In genomic region chr4:188214861-188215260, GRCh38 we compare ENCODE assay signal across 22 cellular contexts.
DNase-seq lines count a peak whose midpoint lies in the region; ATAC-seq, FAIRE-seq and TF ChIP-seq lines count a peak whose summit lies in the region.
"Had no signal": no experiment of that assay in that cellular context is flagged by ENCODE, and none has a peak within 500 bp of the region (broad histone marks: within the 10 kb centered on the region; RNA-seq: fewer than 3 reads in every experiment).

No MANE protein-coding gene starts in this region.

- in situ Hi-C loops in HepG2 (cut with HindIII; ENCODE audit: extremely low pct_ligation_motif_present, low pct_unique_long_range_greater_than_20kb): no loop called here
- in situ Hi-C loops in SK-MEL-5 (cut with HindIII; ENCODE audit: low pct_unique_long_range_greater_than_20kb, low sequenced_read_pairs): no loop called here
- in situ Hi-C loops in K562 (cut with MboI): no loop called here

- TF ChIP-seq EP300 in HepG2 (IDR thresholded peaks at IDR 0.05; ENCODE audit: low read depth in 2 of 2, low read length in 2 of 2) (peak in 1 of 2 experiments; percentile 54; a peak in 1 of 4 replicates), HepG2 (CRISPR knock-in tag; IDR thresholded peaks at IDR 0.05; ENCODE audit: borderline replicate concordance) (no peak), K562 (IDR thresholded peaks at IDR 0.05; ENCODE audit: low read length) (no peak)

- TF ChIP-seq POLR2A in HepG2 (IDR thresholded peaks at IDR 0.05; ENCODE audit: insufficient read depth in 1 of 2, low read depth in 2 of 2, low read length in 2 of 2): no peak
- TF ChIP-seq POLR2A in right lobe of liver (IDR thresholded peaks at IDR 0.05): no peak
- TF ChIP-seq POLR2A in K562 (conservative IDR thresholded peaks at IDR 0.05): no peak
- no peak for TF ChIP-seq POLR2A in Peyer's patch (IDR thresholded peaks at IDR 0.05)

- H3K9me3 ChIP-seq in HepG2 (ENCODE audit: low read length) (no peaks in the 10 kb centered on the region), right lobe of liver (no peaks in the 10 kb centered on the region), K562 (replicated peaks; ENCODE audit: control insufficient read depth, insufficient read depth, low read depth, low read length) (no peaks in the 10 kb centered on the region), Peyer's patch (peaks cover 0 to 6% (median 0%) of the 10 kb centered on the region in 4 donors)
- H3K9me3 ChIP-seq in CD4-positive, alpha-beta memory T cell (ENCODE audit: control insufficient read depth in 1 of 2, low read length in 2 of 2): no peaks in the 10 kb centered on the region

- H3K79me2 ChIP-seq in HepG2 (ENCODE audit: insufficient read depth, low read length) (no peaks in the 10 kb centered on the region), K562 (ENCODE audit: control insufficient read depth, insufficient read depth, low read length) (no peaks in the 10 kb centered on the region)

- H3K4me1 ChIP-seq in HepG2 (ENCODE audit: insufficient read depth, low read length): peaks cover 10% of the 10 kb centered on the region
- H3K4me1 ChIP-seq in right lobe of liver: no peaks in the 10 kb centered on the region
- peaks cover 0 to 10% of the 10 kb centered on the region in 2 experiments; a peak in 3 of 5 replicates for H3K4me1 ChIP-seq in K562 (replicated peaks in 1 of 2; ENCODE audit: control insufficient read depth in 2 of 2, insufficient read depth in 2 of 2, low read length in 2 of 2)
- no peaks in the 10 kb centered on the region for H3K4me1 ChIP-seq in Peyer's patch
- H3K4me1 ChIP-seq in CD4-positive, alpha-beta memory T cell (ENCODE audit: insufficient read depth, low read length): no peaks in the 10 kb centered on the region

- no TSS peak for BruUV-seq in HepG2 (replicated peaks; lab: Mats Ljungman, UMichigan)
- no TSS peak for BruUV-seq in K562 (replicated peaks; lab: Mats Ljungman, UMichigan)

- FAIRE-seq in HepG2 (lab: Jason Lieb, UNC): no peak
- no peak for FAIRE-seq in K562 (lab: Jason Lieb, UNC)
- FAIRE-seq: D721Med, G401.6, GM12891, GM19239 had no signal

- no peak overlapping the region for H3K4me3 Mint-ChIP-seq in CD4-positive, alpha-beta memory T cell
- H3K4me3 Mint-ChIP-seq: B cell; CD4-positive, alpha-beta T cell; IgD-negative memory B cell had no signal

- H3K9ac ChIP-seq in HepG2 (ENCODE audit: insufficient read depth, low read depth, low read length) (no peak overlapping the region), K562 (ENCODE audit: insufficient read depth in 1 of 2, low read depth in 2 of 2, low read length in 2 of 2) (no peak overlapping the region)

- H3K4me1 Mint-ChIP-seq in CD4-positive, alpha-beta memory T cell: no peaks in the 10 kb centered on the region
- H3K4me1 Mint-ChIP-seq: B cell, IgD-negative memory B cell had no signal

- H4K20me1 ChIP-seq in HepG2 (ENCODE audit: insufficient read depth, low read length) (no peaks in the 10 kb centered on the region), K562 (replicated peaks; ENCODE audit: control insufficient read depth, insufficient read depth, low read length) (no peaks in the 10 kb centered on the region)

- H3K27ac ChIP-seq in HepG2 (ENCODE audit: extremely low read length, insufficient read depth, low read length): no peak overlapping the region
- H3K27ac ChIP-seq in right lobe of liver: no peak overlapping the region
- no peak overlapping the region for H3K27ac ChIP-seq in K562 (ENCODE audit: extremely low read depth, low read depth, low read length)
- H3K27ac ChIP-seq in Peyer's patch: no peak overlapping the region
- H3K27ac ChIP-seq in CD4-positive, alpha-beta memory T cell (ENCODE audit: low read depth, low read length): no peak overlapping the region

- H3K27me3 ChIP-seq in HepG2 (ENCODE audit: control insufficient read depth in 1 of 2, insufficient read depth in 2 of 2, low read length in 2 of 2) (no peaks in the 10 kb centered on the region), right lobe of liver (no peaks in the 10 kb centered on the region), K562 (ENCODE audit: control insufficient read depth in 2 of 2, insufficient read depth in 2 of 2, low read length in 2 of 2) (no peaks in the 10 kb centered on the region), Peyer's patch (no peaks in the 10 kb centered on the region)
- no peaks in the 10 kb centered on the region for H3K27me3 ChIP-seq in CD4-positive, alpha-beta memory T cell (ENCODE audit: insufficient read depth, low read length)

- H3K9me1 ChIP-seq in K562 (ENCODE audit: control insufficient read depth, insufficient read depth, low read length): no peaks in the 10 kb centered on the region

- H3K27me3 Mint-ChIP-seq in CD4-positive, alpha-beta memory T cell: no peaks in the 10 kb centered on the region
- H3K27me3 Mint-ChIP-seq: B cell, IgD-negative memory B cell had no signal

- CTCF ChIA-PET in HepG2 (lab: Yijun Ruan, JAX; ENCODE audit: low intra/inter-chr PET ratio, low total read pairs) (no interaction called here), K562 (lab: Yijun Ruan, JAX; ENCODE audit: low intra/inter-chr PET ratio) (no interaction called here)
- CTCF ChIA-PET in CD4-positive, alpha-beta memory T cell (lab: Charles Lee; ENCODE audit: partially characterized antibody): no interaction called here

- WGBS in HepG2 (ENCODE audit: low lambda C conversion rate): 1% methylated on average over 5 of the region's 5 CpGs
- 49% methylated on average over 5 of the region's 5 CpGs for WGBS in right lobe of liver (ENCODE audit: insufficient coverage, low coverage, low lambda C conversion rate, missing lambda C conversion rate)
- WGBS in K562 (ENCODE audit: insufficient coverage, low coverage, missing lambda C conversion rate): 2% methylated on average over 5 of the region's 5 CpGs

- H3K4me3 ChIP-seq in HepG2 (replicated peaks in 1 of 3; ENCODE audit: insufficient read depth in 1 of 3, low read depth in 2 of 3, low read length in 3 of 3): no peak overlapping the region
- no peak overlapping the region for H3K4me3 ChIP-seq in right lobe of liver
- no peak overlapping the region for H3K4me3 ChIP-seq in K562
- no peak overlapping the region for H3K4me3 ChIP-seq in Peyer's patch
- H3K4me3 ChIP-seq in CD4-positive, alpha-beta memory T cell (ENCODE audit: low read length in 2 of 2): no peak overlapping the region

- no peak for TF ChIP-seq CTCF in HepG2 (CRISPR knock-in tag; IDR thresholded peaks at IDR 0.05)
- no peak for TF ChIP-seq CTCF in right lobe of liver (IDR thresholded peaks at IDR 0.05)
- TF ChIP-seq CTCF in K562 (IDR thresholded peaks at IDR 0.05 in 2 of 3, conservative IDR thresholded peaks at IDR 0.05 in 1 of 3; ENCODE audit: insufficient read depth in 2 of 3, low read depth in 1 of 3, low read length in 3 of 3): no peak
- no peak for TF ChIP-seq CTCF in Peyer's patch (IDR thresholded peaks at IDR 0.05)

- DNase-seq in HepG2 (ENCODE audit: low spot score) (peak; percentile 61), right lobe of liver (no peak), NCI-H460 (ENCODE audit: extremely low read depth, low read depth) (peak; percentile 76), SK-MEL-5 (ENCODE audit: low read depth, low spot score) (peak; percentile 76), K562 (ENCODE audit: extremely low read depth in 1 of 4, low spot score in 3 of 4) (no peak), Peyer's patch (no peak), NCI-H2227 (lab: John Stamatoyannopoulos, UW; ENCODE audit: unreplicated experiment) (no peak)
- no peak for DNase-seq in CD4-positive, alpha-beta memory T cell
- DNase-seq: 8988T; C1 segment of cervical spinal cord; CD4-positive, alpha-beta T cell; COR-L47; DMS153; DMS79 treated with DMSO at 0.1 percent for 48 hours; EL; HCEC 1CT had no signal

- intact Hi-C loops in HepG2 (cut with micrococcal nuclease; ENCODE audit: unreplicated experiment): no loop called here
- intact Hi-C loops in right lobe of liver (cut with DNase I): no loop called here
- intact Hi-C loops in K562 (cut with micrococcal nuclease): no loop called here
- intact Hi-C loops in CD4-positive, alpha-beta memory T cell (cut with micrococcal nuclease): no loop called here

- TF ChIP-seq RAD21 in HepG2 (CRISPR knock-in tag; IDR thresholded peaks at IDR 0.05) (no peak), K562 (CRISPR knock-in tag; conservative IDR thresholded peaks at IDR 0.05 in 1 of 2, IDR thresholded peaks at IDR 0.05 in 1 of 2) (no peak)

- H3K9me3 Mint-ChIP-seq in CD4-positive, alpha-beta memory T cell: peaks cover 0 to 10% (median 5%) of the 10 kb centered on the region in 8 donors

- H3K27ac Mint-ChIP-seq in CD4-positive, alpha-beta memory T cell: no peak overlapping the region
- H3K27ac Mint-ChIP-seq: B cell; CD4-positive, alpha-beta T cell; IgD-negative memory B cell had no signal

- H3K4me2 ChIP-seq in HepG2 (ENCODE audit: low read depth, low read length) (peak overlapping the region; percentile 4; the same call in 1 of the 2 replicates), K562 (ENCODE audit: insufficient read depth, low read length) (no peak overlapping the region)

- ATAC-seq in HepG2 (peak; percentile 54), right lobe of liver (no peak), K562 (no peak)

- POLR2A ChIA-PET in HepG2 (lab: Yijun Ruan, JAX): no interaction called here
- POLR2A ChIA-PET in K562 (lab: Yijun Ruan, JAX): no interaction called here
- POLR2A ChIA-PET in CD4-positive, alpha-beta memory T cell (lab: Charles Lee; ENCODE audit: partially characterized antibody): no interaction called here

- no peaks in the 10 kb centered on the region for H3K36me3 ChIP-seq in HepG2 (replicated peaks in 1 of 2; ENCODE audit: control insufficient read depth in 1 of 2, insufficient read depth in 2 of 2, low read length in 2 of 2)
- H3K36me3 ChIP-seq in right lobe of liver: no peaks in the 10 kb centered on the region
- no peaks in the 10 kb centered on the region for H3K36me3 ChIP-seq in K562 (ENCODE audit: control insufficient read depth, insufficient read depth, low read length)
- no peaks in the 10 kb centered on the region for H3K36me3 ChIP-seq in Peyer's patch
- no peaks in the 10 kb centered on the region for H3K36me3 ChIP-seq in CD4-positive, alpha-beta memory T cell (ENCODE audit: insufficient read depth, low read length)

- H2AFZ ChIP-seq in HepG2 (ENCODE audit: low read length) (no peak overlapping the region), K562 (ENCODE audit: low read depth, low read length) (no peak overlapping the region)

- H3K36me3 Mint-ChIP-seq in CD4-positive, alpha-beta memory T cell: no peaks in the 10 kb centered on the region
- H3K36me3 Mint-ChIP-seq: IgD-negative memory B cell had no signal

TF ChIP-seq in HepG2, 621 proteins besides CTCF, POLR2A, EP300 and RAD21 (continues in another document):
- TF ChIP-seq FOSL2 (CRISPR knock-in tag; IDR thresholded peaks at IDR 0.05): peak; percentile 90
- peak; percentile 91 for TF ChIP-seq NFE2L2 (IDR thresholded peaks at IDR 0.05; ENCODE audit: low read length)
- no peak for TF ChIP-seq FIP1L1 (IDR thresholded peaks at IDR 0.05; ENCODE audit: borderline replicate concordance, insufficient read depth, low read depth, low read length)
- 0 out of 2 replicates have a peak, but pooled peaks have one; percentile 28 for TF ChIP-seq JUN (CRISPR knock-in tag; IDR thresholded peaks at IDR 0.05)

Comparison
In these comparisons a context has a peak if more than half of its experiments do, and no peak if none do; other contexts are left out.
1. DNase-seq: peak in HepG2 (single experiment), NCI-H460 (single experiment) and SK-MEL-5 (single experiment); none in right lobe of liver (0 of 3), K562 (0 of 4), Peyer's patch (0 of 3), CD4-positive, alpha-beta memory T cell (0 of 5) and NCI-H2227 (single experiment).
2. Of the 241 proteins assayed by ChIP-seq in both HepG2 and K562: peak only in HepG2: ATF3, FOSL1, FOXA3, GATAD2A, HMG20A, JUN and 5 more; only in K562: MAFG; in both: NFE2; in neither: 225; mixed calls (peak in some experiments, not most) for 3.